In the genomic region with DNA sequence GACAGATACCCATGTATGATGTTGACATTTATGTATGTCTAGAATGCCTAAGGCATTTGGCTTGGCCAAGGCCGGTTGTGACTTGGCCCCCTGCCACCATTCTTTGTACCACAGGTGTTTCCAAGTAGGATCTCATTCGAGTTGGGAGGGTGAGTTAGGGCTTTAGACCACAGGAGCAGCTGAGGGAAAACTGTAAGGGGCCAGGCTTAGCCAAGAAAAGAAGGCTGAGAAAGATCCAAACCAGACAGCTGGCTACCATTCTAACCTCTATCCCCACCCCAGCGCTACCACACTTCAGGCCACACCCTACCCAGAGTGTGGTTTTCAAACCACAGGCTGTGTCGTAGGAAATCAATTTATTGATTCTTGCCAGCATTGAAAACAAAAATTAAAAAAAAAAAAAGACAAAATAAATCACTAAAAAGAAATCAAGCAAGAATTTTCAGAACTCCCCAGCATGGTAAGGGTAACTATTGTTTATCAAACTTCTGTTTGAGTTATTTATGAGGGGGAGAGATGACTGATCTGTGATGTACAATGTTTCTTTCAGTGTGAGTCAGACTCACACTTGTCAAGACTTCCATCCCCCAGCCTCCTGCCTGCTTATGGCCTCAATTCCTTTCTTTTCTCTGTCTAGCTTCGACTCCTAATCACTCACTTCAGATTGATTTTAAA, we compare ENCODE assay signal across 1 cellular context.
A peak's percentile ranks its signal among the peaks of the same experiment; 100 is the strongest.
TF ChIP-seq lines count a peak whose summit lies in the region.

No MANE protein-coding gene starts in this region.

TF ChIP-seq in GM12878, 131 proteins besides CTCF, POLR2A, EP300 and RAD21 (continued from another document and continues in another):
- no peak for TF ChIP-seq PRDM15 (CRISPR knock-in tag; IDR thresholded peaks at IDR 0.05)
- no peak for TF ChIP-seq ELK1 (IDR thresholded peaks at IDR 0.05; ENCODE audit: low read depth, low read length)
- peak; percentile 95 for TF ChIP-seq JUNB (IDR thresholded peaks at IDR 0.05)
- no peak for TF ChIP-seq CBX5 (IDR thresholded peaks at IDR 0.05; ENCODE audit: low read depth)
- TF ChIP-seq STAT1 (conservative IDR thresholded peaks at IDR 0.05), result no peak
- TF ChIP-seq FOS (IDR thresholded peaks at IDR 0.05; ENCODE audit: borderline replicate concordance, extremely low read depth, insufficient read length), result no peak
- peak; percentile 50; the same call in 1 of the 2 replicates for TF ChIP-seq MTA3 (IDR thresholded peaks at IDR 0.05; ENCODE audit: borderline replicate concordance, low read length)
- TF ChIP-seq HDAC2 (IDR thresholded peaks at IDR 0.05), result no peak
- peak; percentile 67; the same call in 1 of the 2 replicates for TF ChIP-seq IRF5 (IDR thresholded peaks at IDR 0.05; ENCODE audit: borderline replicate concordance)
- no peak for TF ChIP-seq ZBED1 (IDR thresholded peaks at IDR 0.05; ENCODE audit: borderline replicate concordance)
- TF ChIP-seq ZNF24 (IDR thresholded peaks at IDR 0.05), result no peak; the same call in 1 of the 2 replicates
- TF ChIP-seq BHLHE40 (IDR thresholded peaks at IDR 0.05; ENCODE audit: borderline replicate concordance in 1 of 2, low read depth in 2 of 2, low read length in 1 of 2), result peak; percentile 43 to 59; a peak in 3 of 4 replicates
- peak; percentile 88 for TF ChIP-seq TCF12 (IDR thresholded peaks at IDR 0.05; ENCODE audit: low read depth, low read length)
- TF ChIP-seq EGR1 (IDR thresholded peaks at IDR 0.05; ENCODE audit: borderline replicate concordance in 1 of 2, low read depth in 2 of 2, low read length in 2 of 2), result no peak
- TF ChIP-seq, protein P1, sequence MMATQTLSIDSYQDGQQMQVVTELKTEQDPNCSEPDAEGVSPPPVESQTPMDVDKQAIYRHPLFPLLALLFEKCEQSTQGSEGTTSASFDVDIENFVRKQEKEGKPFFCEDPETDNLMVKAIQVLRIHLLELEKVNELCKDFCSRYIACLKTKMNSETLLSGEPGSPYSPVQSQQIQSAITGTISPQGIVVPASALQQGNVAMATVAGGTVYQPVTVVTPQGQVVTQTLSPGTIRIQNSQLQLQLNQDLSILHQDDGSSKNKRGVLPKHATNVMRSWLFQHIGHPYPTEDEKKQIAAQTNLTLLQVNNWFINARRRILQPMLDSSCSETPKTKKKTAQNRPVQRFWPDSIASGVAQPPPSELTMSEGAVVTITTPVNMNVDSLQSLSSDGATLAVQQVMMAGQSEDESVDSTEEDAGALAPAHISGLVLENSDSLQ (IDR thresholded peaks at IDR 0.05), result peak; percentile 77
- TF ChIP-seq, protein P2, sequence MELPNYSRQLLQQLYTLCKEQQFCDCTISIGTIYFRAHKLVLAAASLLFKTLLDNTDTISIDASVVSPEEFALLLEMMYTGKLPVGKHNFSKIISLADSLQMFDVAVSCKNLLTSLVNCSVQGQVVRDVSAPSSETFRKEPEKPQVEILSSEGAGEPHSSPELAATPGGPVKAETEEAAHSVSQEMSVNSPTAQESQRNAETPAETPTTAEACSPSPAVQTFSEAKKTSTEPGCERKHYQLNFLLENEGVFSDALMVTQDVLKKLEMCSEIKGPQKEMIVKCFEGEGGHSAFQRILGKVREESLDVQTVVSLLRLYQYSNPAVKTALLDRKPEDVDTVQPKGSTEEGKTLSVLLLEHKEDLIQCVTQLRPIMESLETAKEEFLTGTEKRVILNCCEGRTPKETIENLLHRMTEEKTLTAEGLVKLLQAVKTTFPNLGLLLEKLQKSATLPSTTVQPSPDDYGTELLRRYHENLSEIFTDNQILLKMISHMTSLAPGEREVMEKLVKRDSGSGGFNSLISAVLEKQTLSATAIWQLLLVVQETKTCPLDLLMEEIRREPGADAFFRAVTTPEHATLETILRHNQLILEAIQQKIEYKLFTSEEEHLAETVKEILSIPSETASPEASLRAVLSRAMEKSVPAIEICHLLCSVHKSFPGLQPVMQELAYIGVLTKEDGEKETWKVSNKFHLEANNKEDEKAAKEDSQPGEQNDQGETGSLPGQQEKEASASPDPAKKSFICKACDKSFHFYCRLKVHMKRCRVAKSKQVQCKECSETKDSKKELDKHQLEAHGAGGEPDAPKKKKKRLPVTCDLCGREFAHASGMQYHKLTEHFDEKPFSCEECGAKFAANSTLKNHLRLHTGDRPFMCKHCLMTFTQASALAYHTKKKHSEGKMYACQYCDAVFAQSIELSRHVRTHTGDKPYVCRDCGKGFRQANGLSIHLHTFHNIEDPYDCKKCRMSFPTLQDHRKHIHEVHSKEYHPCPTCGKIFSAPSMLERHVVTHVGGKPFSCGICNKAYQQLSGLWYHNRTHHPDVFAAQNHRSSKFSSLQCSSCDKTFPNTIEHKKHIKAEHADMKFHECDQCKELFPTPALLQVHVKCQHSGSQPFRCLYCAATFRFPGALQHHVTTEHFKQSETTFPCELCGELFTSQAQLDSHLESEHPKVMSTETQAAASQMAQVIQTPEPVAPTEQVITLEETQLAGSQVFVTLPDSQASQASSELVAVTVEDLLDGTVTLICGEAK (IDR thresholded peaks at IDR 0.05; ENCODE audit: borderline replicate concordance), result no peak
- peak; percentile 87 for TF ChIP-seq EED (IDR thresholded peaks at IDR 0.05; ENCODE audit: low read depth)
- no peak for TF ChIP-seq MYC (IDR thresholded peaks at IDR 0.05; ENCODE audit: insufficient read depth, insufficient read length, insufficient replicate concordance, low read length, severe bottlenecking)
- TF ChIP-seq USF1 (IDR thresholded peaks at IDR 0.05; ENCODE audit: borderline replicate concordance, extremely low read length, insufficient read depth, low read depth, low read length), result no peak
- TF ChIP-seq BACH1 (IDR thresholded peaks at IDR 0.05; ENCODE audit: borderline replicate concordance), result no peak
- TF ChIP-seq FOXK2 (IDR thresholded peaks at IDR 0.05), result no peak
- TF ChIP-seq CHD2 (IDR thresholded peaks at IDR 0.05; ENCODE audit: borderline replicate concordance, low read depth, low read length), result peak; percentile 76
- TF ChIP-seq NBN (IDR thresholded peaks at IDR 0.05), result peak; percentile 95
- 0 out of 2 replicates have a peak, but pooled peaks have one; percentile 40 for TF ChIP-seq PML (IDR thresholded peaks at IDR 0.05; ENCODE audit: low read length)
- peak; percentile 40; the same call in 1 of the 2 replicates for TF ChIP-seq TBL1XR1 (IDR thresholded peaks at IDR 0.05; ENCODE audit: low read depth, low read length)
- TF ChIP-seq, protein P3, sequence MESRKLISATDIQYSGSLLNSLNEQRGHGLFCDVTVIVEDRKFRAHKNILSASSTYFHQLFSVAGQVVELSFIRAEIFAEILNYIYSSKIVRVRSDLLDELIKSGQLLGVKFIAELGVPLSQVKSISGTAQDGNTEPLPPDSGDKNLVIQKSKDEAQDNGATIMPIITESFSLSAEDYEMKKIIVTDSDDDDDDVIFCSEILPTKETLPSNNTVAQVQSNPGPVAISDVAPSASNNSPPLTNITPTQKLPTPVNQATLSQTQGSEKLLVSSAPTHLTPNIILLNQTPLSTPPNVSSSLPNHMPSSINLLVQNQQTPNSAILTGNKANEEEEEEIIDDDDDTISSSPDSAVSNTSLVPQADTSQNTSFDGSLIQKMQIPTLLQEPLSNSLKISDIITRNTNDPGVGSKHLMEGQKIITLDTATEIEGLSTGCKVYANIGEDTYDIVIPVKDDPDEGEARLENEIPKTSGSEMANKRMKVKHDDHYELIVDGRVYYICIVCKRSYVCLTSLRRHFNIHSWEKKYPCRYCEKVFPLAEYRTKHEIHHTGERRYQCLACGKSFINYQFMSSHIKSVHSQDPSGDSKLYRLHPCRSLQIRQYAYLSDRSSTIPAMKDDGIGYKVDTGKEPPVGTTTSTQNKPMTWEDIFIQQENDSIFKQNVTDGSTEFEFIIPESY (IDR thresholded peaks at IDR 0.05), result no peak
- no peak for TF ChIP-seq NR2C2 (IDR thresholded peaks at IDR 0.05; ENCODE audit: borderline replicate concordance, control insufficient read depth, insufficient read length, low read depth)
- TF ChIP-seq SMC3 (IDR thresholded peaks at IDR 0.05; ENCODE audit: borderline replicate concordance, low read length), result no peak; the same call in 1 of the 2 replicates
- peak; percentile 69 for TF ChIP-seq BCL11A (IDR thresholded peaks at IDR 0.05; ENCODE audit: low read depth, low read length)
- no peak; the same call in 1 of the 2 replicates for TF ChIP-seq CHD4 (IDR thresholded peaks at IDR 0.05)
- TF ChIP-seq, protein P4, sequence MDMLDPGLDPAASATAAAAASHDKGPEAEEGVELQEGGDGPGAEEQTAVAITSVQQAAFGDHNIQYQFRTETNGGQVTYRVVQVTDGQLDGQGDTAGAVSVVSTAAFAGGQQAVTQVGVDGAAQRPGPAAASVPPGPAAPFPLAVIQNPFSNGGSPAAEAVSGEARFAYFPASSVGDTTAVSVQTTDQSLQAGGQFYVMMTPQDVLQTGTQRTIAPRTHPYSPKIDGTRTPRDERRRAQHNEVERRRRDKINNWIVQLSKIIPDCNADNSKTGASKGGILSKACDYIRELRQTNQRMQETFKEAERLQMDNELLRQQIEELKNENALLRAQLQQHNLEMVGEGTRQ (IDR thresholded peaks at IDR 0.05; ENCODE audit: borderline replicate concordance, low read depth, low read length), result no peak
- no peak for TF ChIP-seq E4F1 (IDR thresholded peaks at IDR 0.05; ENCODE audit: borderline replicate concordance, partially characterized antibody)
- TF ChIP-seq, protein P5, sequence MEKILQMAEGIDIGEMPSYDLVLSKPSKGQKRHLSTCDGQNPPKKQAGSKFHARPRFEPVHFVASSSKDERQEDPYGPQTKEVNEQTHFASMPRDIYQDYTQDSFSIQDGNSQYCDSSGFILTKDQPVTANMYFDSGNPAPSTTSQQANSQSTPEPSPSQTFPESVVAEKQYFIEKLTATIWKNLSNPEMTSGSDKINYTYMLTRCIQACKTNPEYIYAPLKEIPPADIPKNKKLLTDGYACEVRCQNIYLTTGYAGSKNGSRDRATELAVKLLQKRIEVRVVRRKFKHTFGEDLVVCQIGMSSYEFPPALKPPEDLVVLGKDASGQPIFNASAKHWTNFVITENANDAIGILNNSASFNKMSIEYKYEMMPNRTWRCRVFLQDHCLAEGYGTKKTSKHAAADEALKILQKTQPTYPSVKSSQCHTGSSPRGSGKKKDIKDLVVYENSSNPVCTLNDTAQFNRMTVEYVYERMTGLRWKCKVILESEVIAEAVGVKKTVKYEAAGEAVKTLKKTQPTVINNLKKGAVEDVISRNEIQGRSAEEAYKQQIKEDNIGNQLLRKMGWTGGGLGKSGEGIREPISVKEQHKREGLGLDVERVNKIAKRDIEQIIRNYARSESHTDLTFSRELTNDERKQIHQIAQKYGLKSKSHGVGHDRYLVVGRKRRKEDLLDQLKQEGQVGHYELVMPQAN (conservative IDR thresholded peaks at IDR 0.05), result no peak
